ENCODE assay signal across 27 cellular contexts in the genomic region with DNA sequence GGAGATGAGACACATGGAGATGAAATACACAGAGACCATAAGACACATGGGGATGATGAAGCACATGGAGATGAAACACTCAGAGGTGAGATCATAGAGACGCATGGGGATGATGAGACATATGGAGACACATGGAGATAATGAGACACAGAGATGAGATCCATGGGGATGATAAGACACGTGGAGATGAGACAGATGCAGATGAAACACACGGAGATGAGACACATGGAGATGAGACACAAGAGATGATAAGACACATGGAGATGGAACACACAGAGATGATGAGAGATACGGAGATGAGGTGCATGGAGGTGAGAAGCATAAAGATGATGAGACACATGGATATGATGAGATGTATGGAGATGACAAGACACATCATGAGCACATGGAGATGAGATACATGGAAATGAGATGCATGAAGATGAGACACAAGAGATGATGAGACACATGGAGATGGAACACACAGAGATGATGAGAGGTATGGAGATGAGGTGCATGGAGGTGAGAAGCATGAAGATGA.
"Had no signal": no experiment of that assay in that cellular context is flagged by ENCODE, and none has a peak within 500 bp of the region (broad histone marks: within the 10 kb centered on the region; RNA-seq: fewer than 3 reads in every experiment).

No MANE protein-coding gene starts in this region.

- ATAC-seq: effector memory CD8-positive, alpha-beta T cell; esophagus mucosa; foreskin keratinocyte; gastrocnemius medialis; gastroesophageal sphincter; heart left ventricle; heart right ventricle had no signal

- H3K4me3 ChIP-seq: colonic mucosa, coronary artery, dorsolateral prefrontal cortex, esophagus muscularis mucosa, esophagus squamous epithelium, gastrocnemius medialis, gastroesophageal sphincter, heart left ventricle, heart right ventricle had no signal

- H3K9me3 ChIP-seq: colonic mucosa, esophagus muscularis mucosa, esophagus squamous epithelium, gastroesophageal sphincter, heart left ventricle had no signal

- H3K27ac ChIP-seq: colonic mucosa, coronary artery, dorsolateral prefrontal cortex, epithelial cell of prostate, esophagus muscularis mucosa, esophagus squamous epithelium, foreskin keratinocyte, gastrocnemius medialis, gastroesophageal sphincter, heart left ventricle, heart right ventricle had no signal

- H3K27me3 Mint-ChIP-seq: dendritic cell treated with granulocyte-macrophage colony-stimulating factor and Interleukin-4, amounts not matched to agents 40 ng/mL and 50 ng/mL, for 4 days; effector memory CD8-positive, alpha-beta T cell had no signal

- H3K36me3 ChIP-seq: colonic mucosa, esophagus muscularis mucosa, esophagus squamous epithelium, gastrocnemius medialis, gastroesophageal sphincter, heart left ventricle, heart right ventricle had no signal

- H3K27me3 ChIP-seq: colonic mucosa, dorsolateral prefrontal cortex, esophagus squamous epithelium, foreskin keratinocyte, gastrocnemius medialis, heart left ventricle, heart right ventricle had no signal

- H3K4me1 ChIP-seq: colonic mucosa, esophagus muscularis mucosa, foreskin keratinocyte, gastroesophageal sphincter had no signal

- FAIRE-seq: colon, endothelial cell of umbilical vein, frontal cortex had no signal

- H3K27ac Mint-ChIP-seq: dendritic cell treated with granulocyte-macrophage colony-stimulating factor and Interleukin-4, amounts not matched to agents 40 ng/mL and 50 ng/mL, for 4 days; effector memory CD8-positive, alpha-beta T cell had no signal

- DNase-seq: colonic mucosa; cortex of kidney; dermis blood vessel endothelial cell; dorsolateral prefrontal cortex; effector CD4-positive, alpha-beta T cell; effector CD8-positive, alpha-beta T cell; effector memory CD4-positive, alpha-beta T cell; effector memory CD8-positive, alpha-beta T cell; erythroblast; esophagus squamous epithelium; foreskin fibroblast; foreskin keratinocyte; foreskin melanocyte; gastrocnemius medialis; glutamatergic neuron; head of caudate nucleus; heart left ventricle; heart right ventricle had no signal

- H3K4me3 Mint-ChIP-seq: dendritic cell treated with granulocyte-macrophage colony-stimulating factor and Interleukin-4, amounts not matched to agents 40 ng/mL and 50 ng/mL, for 4 days; effector memory CD8-positive, alpha-beta T cell had no signal
